24 cellular contexts compared by ENCODE assay signal in genomic region chr1:200783926-200784325, GRCh38.
"Had no signal": no experiment of that assay in that cellular context is flagged by ENCODE, and none has a peak within 500 bp of the region (broad histone marks: within the 10 kb centered on the region; RNA-seq: fewer than 3 reads in every experiment).

No MANE protein-coding gene starts in this region.

- H3K36me3 Mint-ChIP-seq: immature natural killer cell had no signal

- H3K4me2 ChIP-seq: hepatocyte had no signal

- H3K27ac Mint-ChIP-seq: dendritic cell treated with granulocyte-macrophage colony-stimulating factor and Interleukin-4, amounts not matched to agents 40 ng/mL and 50 ng/mL, for 4 days; effector memory CD8-positive, alpha-beta T cell; endodermal cell; immature natural killer cell; naive B cell had no signal

- H3K27me3 Mint-ChIP-seq: dendritic cell treated with granulocyte-macrophage colony-stimulating factor and Interleukin-4, amounts not matched to agents 40 ng/mL and 50 ng/mL, for 4 days had no signal

- H3K4me3 ChIP-seq: colonic mucosa, esophagus squamous epithelium, gastroesophageal sphincter, heart left ventricle, hepatocyte, left ventricle myocardium inferior, lower lobe of right lung had no signal

- H3K27ac ChIP-seq: colonic mucosa, epithelial cell of prostate, esophagus squamous epithelium, gastroesophageal sphincter, heart left ventricle, hepatocyte, left ventricle myocardium inferior, lower lobe of right lung had no signal

- H2AFZ ChIP-seq: hepatocyte had no signal

- H3K4me3 Mint-ChIP-seq: dendritic cell treated with granulocyte-macrophage colony-stimulating factor and Interleukin-4, amounts not matched to agents 40 ng/mL and 50 ng/mL, for 4 days; effector memory CD8-positive, alpha-beta T cell; endodermal cell; immature natural killer cell; naive B cell had no signal

- H3K9me3 Mint-ChIP-seq: dendritic cell treated with granulocyte-macrophage colony-stimulating factor and Interleukin-4, amounts not matched to agents 40 ng/mL and 50 ng/mL, for 4 days; effector memory CD8-positive, alpha-beta T cell had no signal

- H3K36me3 ChIP-seq: colonic mucosa, lower lobe of right lung had no signal

- DNase-seq: colonic mucosa; cortex of kidney; effector CD8-positive, alpha-beta T cell; effector memory CD8-positive, alpha-beta T cell; endodermal cell; erythroblast; esophagus squamous epithelium; foreskin fibroblast; foreskin melanocyte; heart left ventricle; hypothalamus; immature natural killer cell; islet precursor cell; kidney; kidney glomerular epithelial cell; left colon; left ventricle myocardium inferior; lower lobe of right lung; midbrain; naive B cell had no signal

- H3K9me3 ChIP-seq: colonic mucosa, gastroesophageal sphincter had no signal

- H3K4me1 ChIP-seq: colonic mucosa had no signal

- H3K27me3 ChIP-seq: colonic mucosa, esophagus squamous epithelium, gastroesophageal sphincter, heart left ventricle, hepatocyte had no signal

- H3K4me1 Mint-ChIP-seq: immature natural killer cell had no signal
